27 cellular contexts compared by ENCODE assay signal in the genomic region with DNA sequence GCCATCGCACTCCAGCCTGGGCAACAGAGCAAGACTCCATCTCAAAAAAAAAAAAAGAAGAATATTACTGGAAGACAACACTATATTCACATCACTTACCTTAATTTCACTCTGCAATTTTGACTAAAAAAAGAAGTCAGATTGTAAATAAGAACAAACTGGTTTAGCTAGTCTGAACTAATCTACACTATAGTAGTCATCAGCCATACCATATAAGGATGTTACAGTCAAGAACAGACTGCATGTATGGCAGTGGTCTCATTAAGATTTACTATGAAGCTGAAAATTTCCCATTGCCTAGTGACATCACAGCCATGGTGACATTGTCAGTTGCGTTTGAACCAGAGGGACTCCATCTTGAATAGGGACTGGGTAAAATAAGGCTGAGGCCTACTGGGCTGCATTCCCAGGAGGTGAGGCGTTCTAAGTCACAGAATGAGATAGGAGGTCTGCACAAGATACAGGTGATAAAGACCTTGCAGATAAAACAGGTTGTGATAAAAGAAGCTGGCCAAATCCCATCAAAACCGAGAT. TPM values are rescaled to one million over a fixed set of nuclear protein-coding genes. Genes with fewer than 3 reads are reported as not detected.
DNase-seq lines count a peak whose midpoint lies in the region; ATAC-seq, FAIRE-seq and TF ChIP-seq lines count a peak whose summit lies in the region.
"Had no signal": no experiment of that assay in that cellular context is flagged by ENCODE, and none has a peak within 500 bp of the region (broad histone marks: within the 10 kb centered on the region; RNA-seq: fewer than 3 reads in every experiment).

No MANE protein-coding gene starts in this region.

- no peak overlapping the region for H2AFZ ChIP-seq in HepG2 (ENCODE audit: low read length)
- no peak overlapping the region for H2AFZ ChIP-seq in K562 (ENCODE audit: low read depth, low read length)
- H2AFZ ChIP-seq: PC-9 had no signal

- no peaks in the 10 kb centered on the region for H3K79me2 ChIP-seq in HepG2 (ENCODE audit: insufficient read depth, low read length)
- H3K79me2 ChIP-seq in K562 (ENCODE audit: control insufficient read depth, insufficient read depth, low read length), result peaks cover 16% of the 10 kb centered on the region; the same call in 2 of the 3 replicates

- DNase-seq in HepG2 (ENCODE audit: low spot score), result no peak
- DNase-seq in right lobe of liver, result no peak
- no peak for DNase-seq in K562 (ENCODE audit: extremely low read depth in 1 of 4, low spot score in 3 of 4)
- peak; percentile 3 to 12 for DNase-seq in foreskin keratinocyte
- no peak for DNase-seq in RKO (ENCODE audit: low spot score)
- DNase-seq in stimulated activated CD4-positive, alpha-beta T cell treated with anti-CD3 and anti-CD28 coated beads, Interleukin-15, amount 100 ng/mL, for 24 hours, result no peak
- DNase-seq: Caco-2; CD4-positive, alpha-beta memory T cell; DMS79 treated with DMSO at 0.1 percent for 48 hours; GF-D8; H9; HFFc6; IMR-90; MM.1S; NCI-H2029; NCI-H446 treated with DMSO at 0.1 percent for 48 hours; NCI-H526; NCI-H82; NK-92 treated with Interleukin-12 subunit alpha and Interleukin-12 subunit beta, amount 100 ng/mL, for 24 hours; PC-9; RPMI8226; SHP77 had no signal

- BruUV-seq in HepG2 (replicated peaks; lab: Mats Ljungman, UMichigan), result no TSS peak
- BruUV-seq in K562 (replicated peaks; lab: Mats Ljungman, UMichigan), result no TSS peak

- CTCF ChIA-PET in HepG2 (lab: Yijun Ruan, JAX; ENCODE audit: low intra/inter-chr PET ratio, low total read pairs), result no interaction called here
- CTCF ChIA-PET in K562 (lab: Yijun Ruan, JAX; ENCODE audit: low intra/inter-chr PET ratio), result no interaction called here

- TF ChIP-seq EP300 in HepG2 (IDR thresholded peaks at IDR 0.05; ENCODE audit: low read depth in 2 of 2, low read length in 2 of 2), result no peak
- no peak for TF ChIP-seq EP300 in HepG2 (CRISPR knock-in tag; IDR thresholded peaks at IDR 0.05; ENCODE audit: borderline replicate concordance)
- TF ChIP-seq EP300 in K562 (IDR thresholded peaks at IDR 0.05; ENCODE audit: low read length), result no peak

- H3K4me2 ChIP-seq in HepG2 (ENCODE audit: low read depth, low read length), result no peak overlapping the region
- no peak overlapping the region for H3K4me2 ChIP-seq in K562 (ENCODE audit: insufficient read depth, low read length)
- H3K4me2 ChIP-seq: BLaER1 treated with 17β-estradiol and CSF1 and Interleukin-3, amounts not matched to agents 10 nM and 100 nM; KMS-11; PC-9 had no signal

- no peaks in the 10 kb centered on the region for H3K27me3 ChIP-seq in HepG2 (ENCODE audit: control insufficient read depth in 1 of 2, insufficient read depth in 2 of 2, low read length in 2 of 2)
- no peaks in the 10 kb centered on the region for H3K27me3 ChIP-seq in right lobe of liver
- H3K27me3 ChIP-seq in K562 (ENCODE audit: control insufficient read depth in 2 of 2, insufficient read depth in 2 of 2, low read length in 2 of 2), result no peaks in the 10 kb centered on the region
- H3K27me3 ChIP-seq in foreskin keratinocyte, result no peaks in the 10 kb centered on the region
- H3K27me3 ChIP-seq: BLaER1 treated with 17β-estradiol and CSF1 and Interleukin-3, amounts not matched to agents 10 nM and 100 nM had no signal

- no peak for TF ChIP-seq CTCF in HepG2 (CRISPR knock-in tag; IDR thresholded peaks at IDR 0.05)
- TF ChIP-seq CTCF in right lobe of liver (IDR thresholded peaks at IDR 0.05), result no peak
- no peak for TF ChIP-seq CTCF in K562 (IDR thresholded peaks at IDR 0.05 in 2 of 3, conservative IDR thresholded peaks at IDR 0.05 in 1 of 3; ENCODE audit: insufficient read depth in 2 of 3, low read depth in 1 of 3, low read length in 3 of 3)
- TF ChIP-seq CTCF in foreskin keratinocyte (conservative IDR thresholded peaks at IDR 0.05), result no peak

- POLR2A ChIA-PET in HepG2 (lab: Yijun Ruan, JAX) (no interaction called here), K562 (lab: Yijun Ruan, JAX) (no interaction called here)

- H3K9ac ChIP-seq in HepG2 (ENCODE audit: insufficient read depth, low read depth, low read length) (no peak overlapping the region), K562 (ENCODE audit: insufficient read depth in 1 of 2, low read depth in 2 of 2, low read length in 2 of 2) (no peak overlapping the region)
- H3K9ac ChIP-seq: BLaER1 treated with 17β-estradiol and CSF1 and Interleukin-3, amounts not matched to agents 10 nM and 100 nM; KMS-11 had no signal

- H3K9me3 ChIP-seq in HepG2 (ENCODE audit: low read length) (no peaks in the 10 kb centered on the region), right lobe of liver (no peaks in the 10 kb centered on the region), K562 (replicated peaks; ENCODE audit: control insufficient read depth, insufficient read depth, low read depth, low read length) (no peaks in the 10 kb centered on the region)
- H3K9me3 ChIP-seq: Caco-2 had no signal

- 97% methylated on average over 4 of the region's 4 CpGs for WGBS in HepG2 (ENCODE audit: low lambda C conversion rate)
- WGBS in right lobe of liver (ENCODE audit: insufficient coverage, low coverage, low lambda C conversion rate, missing lambda C conversion rate), result 88% methylated on average over 3 of the region's 4 CpGs
- 40% methylated on average over 3 of the region's 4 CpGs for WGBS in K562 (ENCODE audit: insufficient coverage, low coverage, missing lambda C conversion rate)

- intact Hi-C loops in HepG2 (cut with micrococcal nuclease; ENCODE audit: unreplicated experiment), result no loop called here
- intact Hi-C loops in right lobe of liver (cut with DNase I), result no loop called here
- intact Hi-C loops in K562 (cut with micrococcal nuclease), result no loop called here

- H3K4me1 ChIP-seq in HepG2 (ENCODE audit: insufficient read depth, low read length), result no peaks in the 10 kb centered on the region
- H3K4me1 ChIP-seq in right lobe of liver, result peaks cover 0 to 7% (median 0%) of the 10 kb centered on the region in 4 donors
- H3K4me1 ChIP-seq in K562 (replicated peaks in 1 of 2; ENCODE audit: control insufficient read depth in 2 of 2, insufficient read depth in 2 of 2, low read length in 2 of 2), result no peaks in the 10 kb centered on the region
- no peaks in the 10 kb centered on the region for H3K4me1 ChIP-seq in foreskin keratinocyte

- H4K20me1 ChIP-seq in HepG2 (ENCODE audit: insufficient read depth, low read length), result no peaks in the 10 kb centered on the region
- H4K20me1 ChIP-seq in K562 (replicated peaks; ENCODE audit: control insufficient read depth, insufficient read depth, low read length), result 0 out of 2 replicates have a peak, but pooled peaks cover 2% of the 10 kb centered on the region

- no peaks in the 10 kb centered on the region for H3K9me1 ChIP-seq in K562 (ENCODE audit: control insufficient read depth, insufficient read depth, low read length)

- ATAC-seq in HepG2, result no peak
- ATAC-seq in right lobe of liver, result no peak
- ATAC-seq in K562, result no peak
- ATAC-seq in foreskin keratinocyte, result peak; percentile 62
- no peak for ATAC-seq in GM21423 (IDR thresholded peaks at IDR 0.05; ENCODE audit: unreplicated experiment)

- in situ Hi-C loops in HepG2 (cut with HindIII; ENCODE audit: extremely low pct_ligation_motif_present, low pct_unique_long_range_greater_than_20kb) (no loop called here), K562 (cut with MboI) (no loop called here)

- TF ChIP-seq POLR2A in HepG2 (IDR thresholded peaks at IDR 0.05; ENCODE audit: insufficient read depth in 1 of 2, low read depth in 2 of 2, low read length in 2 of 2), result no peak
- no peak for TF ChIP-seq POLR2A in right lobe of liver (IDR thresholded peaks at IDR 0.05)
- TF ChIP-seq POLR2A in K562 (conservative IDR thresholded peaks at IDR 0.05), result no peak

- no peaks in the 10 kb centered on the region for H3K36me3 ChIP-seq in HepG2 (replicated peaks in 1 of 2; ENCODE audit: control insufficient read depth in 1 of 2, insufficient read depth in 2 of 2, low read length in 2 of 2)
- H3K36me3 ChIP-seq in right lobe of liver, result no peaks in the 10 kb centered on the region
- H3K36me3 ChIP-seq in K562 (ENCODE audit: control insufficient read depth, insufficient read depth, low read length), result peaks cover 4% of the 10 kb centered on the region; the same call in 1 of the 3 replicates

- H3K27ac ChIP-seq in HepG2 (ENCODE audit: extremely low read length, insufficient read depth, low read length), result no peak overlapping the region
- no peak overlapping the region for H3K27ac ChIP-seq in right lobe of liver
- no peak overlapping the region for H3K27ac ChIP-seq in K562 (ENCODE audit: extremely low read depth, low read depth, low read length)
- H3K27ac ChIP-seq in foreskin keratinocyte, result no peak overlapping the region
- H3K27ac ChIP-seq: BLaER1 treated with 17β-estradiol and CSF1 and Interleukin-3, amounts not matched to agents 10 nM and 100 nM; KMS-11; PC-9 had no signal

- TF ChIP-seq RAD21 in HepG2 (CRISPR knock-in tag; IDR thresholded peaks at IDR 0.05), result no peak
- no peak for TF ChIP-seq RAD21 in K562 (CRISPR knock-in tag; conservative IDR thresholded peaks at IDR 0.05 in 1 of 2, IDR thresholded peaks at IDR 0.05 in 1 of 2)

- FAIRE-seq in HepG2 (lab: Jason Lieb, UNC), result no peak
- no peak for FAIRE-seq in K562 (lab: Jason Lieb, UNC)
- FAIRE-seq: A204.1, GM12891 had no signal

- H3K4me3 ChIP-seq in HepG2 (replicated peaks in 1 of 3; ENCODE audit: insufficient read depth in 1 of 3, low read depth in 2 of 3, low read length in 3 of 3) (no peak overlapping the region), right lobe of liver (no peak overlapping the region), K562 (no peak overlapping the region)
- H3K4me3 ChIP-seq: BLaER1 treated with 17β-estradiol and CSF1 and Interleukin-3, amounts not matched to agents 10 nM and 100 nM; PC-9 had no signal

RNA-seq across cellular contexts. Expression of a gene that starts 51.4 kb away (rescaled TPM):
- 33.9 and 63.9 TPM in 2 replicates for total RNA-seq in HepG2 (2016; rRNA removed; fragmentation: Illumina TruSeq; extraction: Trizol)
- 1.7 and 2.8 TPM in 2 replicates for total RNA-seq in HepG2 (2016; cell fraction: cytosol; rRNA removed; fragmentation: Illumina TruSeq; extraction: Trizol; ENCODE audit: low read depth)
- total RNA-seq in HepG2 (2016; cell fraction: insoluble cytoplasmic fraction; rRNA removed; fragmentation: Illumina TruSeq; extraction: Trizol), result 35.4 and 60.8 TPM in 2 replicates
- total RNA-seq in HepG2 (2016; cell fraction: membrane; rRNA removed; fragmentation: Illumina TruSeq; extraction: Trizol), result 15.8 and 18.9 TPM in 2 replicates
- total RNA-seq in HepG2 (2016; cell fraction: nucleus; rRNA removed; fragmentation: Illumina TruSeq; extraction: Trizol), result 38.8 and 43.9 TPM in 2 replicates
- 8.5 and 11.0 TPM in 2 replicates for polyA plus RNA-seq in HepG2 (2011; rRNA removed)
- 7.6 and 7.8 TPM in 2 replicates for polyA plus RNA-seq in HepG2 (2011; cell fraction: cytosol; rRNA removed)
- 10.7 and 16.3 TPM in 2 replicates for polyA plus RNA-seq in HepG2 (2011; cell fraction: nucleus; rRNA removed)
- polyA plus RNA-seq in HepG2 (2012), result 12.4 and 15.4 TPM in 2 replicates
- polyA plus RNA-seq in HepG2 (2016; cell fraction: cytosol; fragmentation: Illumina TruSeq; extraction: Trizol; ENCODE audit: low read depth), result 0.52 and 0.65 TPM in 2 replicates
- 32.6 and 35.8 TPM in 2 replicates for polyA plus RNA-seq in HepG2 (2016; cell fraction: insoluble cytoplasmic fraction; fragmentation: Illumina TruSeq; extraction: Trizol; ENCODE audit: low read depth)
- polyA plus RNA-seq in HepG2 (2016; cell fraction: membrane; fragmentation: Illumina TruSeq; extraction: Trizol; ENCODE audit: low read depth), result 4.1 and 4.4 TPM in 2 replicates
- 20.5 and 21.9 TPM in 2 replicates for polyA plus RNA-seq in HepG2 (2016; cell fraction: nucleus; fragmentation: Illumina TruSeq; extraction: Trizol; ENCODE audit: insufficient read depth, low read depth)
- polyA minus RNA-seq in HepG2 (2011; rRNA and poly(A)+ RNA removed; ENCODE audit: low replicate concordance), result 26.3 and 32.1 TPM in 2 replicates
- 30.4 and 34.6 TPM in 2 replicates for polyA minus RNA-seq in HepG2 (2011; cell fraction: cytosol; rRNA and poly(A)+ RNA removed)
- polyA minus RNA-seq in HepG2 (2011; cell fraction: nucleus; rRNA and poly(A)+ RNA removed), result 95.4 and 95.7 TPM in 2 replicates
- 10 to 100 TPM; 20.2 to 29.1 (median 24.2) TPM for total RNA-seq in right lobe of liver
- total RNA-seq in K562 (2011; cell fraction: chromatin; rRNA removed; ENCODE audit: low replicate concordance), result 52.8 and 159 TPM in 2 replicates
- total RNA-seq in K562 (2011; cell fraction: nucleolus; rRNA removed), result 43.4 and 53.4 TPM in 2 replicates
- 46.3 and 48.5 TPM in 2 replicates for total RNA-seq in K562 (2011; cell fraction: nucleoplasm; rRNA removed)
- 28.3 and 32.1 TPM in 2 replicates for total RNA-seq in K562 (2014; rRNA removed)
- total RNA-seq in K562 (2014; rRNA removed; fragmentation: Illumina TruSeq; extraction: Trizol), result 81.0 and 94.9 TPM in 2 replicates
- 70.2 and 78.3 TPM in 2 replicates for total RNA-seq in K562 (2015; rRNA removed; fragmentation: Illumina TruSeq; extraction: Trizol)
- total RNA-seq in K562 (2021), result 82.7 and 88.6 TPM in 2 replicates
- 34.2 and 52.7 TPM in 2 replicates for polyA plus RNA-seq in K562 (2011; rRNA removed)
- polyA plus RNA-seq in K562 (2011; cell fraction: cytosol; rRNA removed), result 15.3 and 41.1 TPM in 2 replicates
- 19.3 and 21.6 TPM in 2 replicates for polyA plus RNA-seq in K562 (2011; cell fraction: nucleus; rRNA removed)
- 28.9 and 29.0 TPM in 2 replicates for polyA plus RNA-seq in K562 (2012)
- polyA plus RNA-seq in K562 (2014; fragmentation: Illumina TruSeq; extraction: Trizol), result 36.2 and 42.8 TPM in 2 replicates
- polyA plus RNA-seq in K562 (2014; fragmentation: Nextera tagmentation; extraction: Ambion mirVana), result 10 to 100 TPM; 17.4 to 19.9 TPM
- 25.6 and 31.4 TPM in 2 replicates for polyA plus RNA-seq in K562 (2014; rRNA removed)
- polyA minus RNA-seq in K562 (2011; rRNA and poly(A)+ RNA removed), result 334 and 360 TPM in 2 replicates
- 66.7 and 80.0 TPM in 2 replicates for polyA minus RNA-seq in K562 (2011; cell fraction: cytosol; rRNA and poly(A)+ RNA removed)
- polyA minus RNA-seq in K562 (2011; cell fraction: nucleus; rRNA and poly(A)+ RNA removed), result 73.6 and 124 TPM in 2 replicates
- 47.0 and 48.8 TPM in 2 replicates for total RNA-seq in foreskin keratinocyte
- 5.8 and 6.2 TPM in 2 replicates for polyA plus RNA-seq in foreskin keratinocyte

Comparison
In these comparisons a context has a peak if more than half of its experiments do, and no peak if none do; other contexts are left out.
1. DNase-seq: peak in foreskin keratinocyte (2 of 2); none in HepG2 (single experiment), right lobe of liver (0 of 3), K562 (0 of 4), RKO (single experiment) and stimulated activated CD4-positive, alpha-beta T cell treated with anti-CD3 and anti-CD28 coated beads, Interleukin-15, amount 100 ng/mL, for 24 hours (single experiment).